8 cellular contexts compared by ENCODE assay signal in the genomic region with DNA sequence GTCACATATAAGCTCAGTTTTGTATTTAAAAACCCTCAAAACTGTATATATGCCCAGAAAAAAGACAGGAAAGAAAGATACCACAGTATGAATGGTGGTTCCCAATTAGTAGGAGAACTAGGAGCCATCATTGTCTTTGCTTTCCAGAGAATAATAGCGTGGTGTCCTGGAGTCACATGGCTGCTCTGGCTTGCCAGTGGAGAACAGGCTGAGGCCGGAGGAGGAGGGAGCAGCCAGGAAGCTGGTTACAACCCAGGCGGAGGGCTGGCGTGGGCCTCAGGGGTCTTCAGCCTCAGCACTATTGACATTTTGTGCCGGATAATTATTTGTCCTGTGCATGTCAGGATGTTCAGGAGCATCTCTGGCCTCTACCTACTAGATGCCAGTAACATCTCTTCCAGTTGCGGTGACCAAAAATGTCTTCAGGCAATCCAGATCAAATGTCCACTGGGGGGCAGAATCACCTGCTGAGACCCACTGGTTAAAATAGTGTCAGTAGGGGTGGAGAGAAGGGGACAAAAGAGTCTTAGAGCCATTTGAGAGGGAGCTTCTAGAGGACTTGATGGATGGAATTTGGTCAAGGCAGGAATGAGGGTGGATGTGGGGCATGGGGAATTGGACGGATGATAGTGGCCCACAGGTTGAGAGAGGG.
DNase-seq lines count a peak whose midpoint lies in the region; ATAC-seq and TF ChIP-seq lines count a peak whose summit lies in the region.

No MANE protein-coding gene starts in this region.

- H3K9ac ChIP-seq in Loucy (ENCODE audit: low read depth, low read length, poor library complexity, severe bottlenecking), result no peak overlapping the region

- H3K27me3 Mint-ChIP-seq in CD8-positive, alpha-beta memory T cell, result peaks cover 5 to 21% of the 10 kb centered on the region in 2 donors

- H3F3A ChIP-seq in Loucy (ENCODE audit: low read depth), result no peaks in the 10 kb centered on the region

- H3K9me2 ChIP-seq in Loucy (replicated peaks; ENCODE audit: low read depth, low read length), result no peaks in the 10 kb centered on the region

- H4K20me1 ChIP-seq in Loucy (ENCODE audit: insufficient read depth, low read length, poor library complexity, severe bottlenecking), result no peaks in the 10 kb centered on the region

- peak overlapping the region in 2 of 7 donors; percentile 49 to 51 for H3K4me3 Mint-ChIP-seq in CD8-positive, alpha-beta memory T cell

- peak overlapping the region in 7 of 8 donors; percentile 52 to 97 (median 82) for H3K27ac Mint-ChIP-seq in CD8-positive, alpha-beta memory T cell

- no peaks in the 10 kb centered on the region for H3K9me3 ChIP-seq in CD8-positive, alpha-beta memory T cell (ENCODE audit: low read length)
- H3K9me3 ChIP-seq in Loucy (ENCODE audit: insufficient read depth, low read depth, low read length), result no peaks in the 10 kb centered on the region

- POLR2A ChIA-PET in CD8-positive, alpha-beta memory T cell (lab: Charles Lee), result no interaction called here

- ATAC-seq in HG02588 (IDR thresholded peaks at IDR 0.05; ENCODE audit: unreplicated experiment), result no peak

- H3K36me3 ChIP-seq in CD8-positive, alpha-beta memory T cell (ENCODE audit: insufficient read depth, low read length), result no peaks in the 10 kb centered on the region
- no peaks in the 10 kb centered on the region for H3K36me3 ChIP-seq in Loucy (ENCODE audit: insufficient read depth, low read length)

- no peak overlapping the region for H3K27ac ChIP-seq in CD8-positive, alpha-beta memory T cell (ENCODE audit: low read depth, low read length)

- H2AFZ ChIP-seq in Loucy (ENCODE audit: low read length), result no peak overlapping the region

- no peak overlapping the region for H3K4me2 ChIP-seq in Loucy (ENCODE audit: low read depth, low read length, poor library complexity, severe bottlenecking)

- peaks cover 15 to 30% (median 28%) of the 10 kb centered on the region in 3 donors for H3K4me1 Mint-ChIP-seq in CD8-positive, alpha-beta memory T cell

- no peak for TF ChIP-seq POLR2A in erythroblast (IDR thresholded peaks at IDR 0.05; ENCODE audit: low read length)

- no peak for DNase-seq in CD8-positive, alpha-beta memory T cell
- DNase-seq in erythroblast (lab: John Stamatoyannopoulos, UW), result peak; percentile 27 to 54
- DNase-seq in posterior vena cava (ENCODE audit: low spot score), result peak; percentile 53
- no peak for DNase-seq in activated naive CD4-positive, alpha-beta T cell (lab: John Stamatoyannopoulos, UW)
- DNase-seq in SIG-M5 (lab: John Stamatoyannopoulos, UW), result no peak
- no peak for DNase-seq in activated T-cell treated with anti-CD3 and anti-CD28 coated beads, Interleukin-2, amount 50 U/mL, for 1 hour

- peak; percentile 66 for TF ChIP-seq CTCF in Loucy (conservative IDR thresholded peaks at IDR 0.05; ENCODE audit: low read length)

- intact Hi-C loops in posterior vena cava (cut with DNase I), result no loop called here

- no peaks in the 10 kb centered on the region for H3K36me3 Mint-ChIP-seq in CD8-positive, alpha-beta memory T cell

- H3K27me3 ChIP-seq in CD8-positive, alpha-beta memory T cell (ENCODE audit: insufficient read depth, low read length, poor library complexity, severe bottlenecking), result no peaks in the 10 kb centered on the region
- H3K27me3 ChIP-seq in Loucy (ENCODE audit: insufficient read depth, low read length, poor library complexity, severe bottlenecking), result no peaks in the 10 kb centered on the region

- no peaks in the 10 kb centered on the region for H3K79me2 ChIP-seq in Loucy (ENCODE audit: insufficient read depth, low read length)

- H3K4me3 ChIP-seq in CD8-positive, alpha-beta memory T cell (ENCODE audit: low read length), result no peak overlapping the region
- H3K4me3 ChIP-seq in Loucy (ENCODE audit: low read length, poor library complexity, severe bottlenecking), result no peak overlapping the region

- H3K4me1 ChIP-seq in CD8-positive, alpha-beta memory T cell (ENCODE audit: insufficient read depth, low read length), result no peaks in the 10 kb centered on the region
- no peaks in the 10 kb centered on the region for H3K4me1 ChIP-seq in Loucy (ENCODE audit: insufficient read depth, low read length, poor library complexity, severe bottlenecking)

- H3K9me3 Mint-ChIP-seq in CD8-positive, alpha-beta memory T cell, result no peaks in the 10 kb centered on the region

- CTCF ChIA-PET in CD8-positive, alpha-beta memory T cell (lab: Charles Lee), result no interaction called here

Comparison
In these comparisons a context has a peak if more than half of its experiments do, and no peak if none do; other contexts are left out.
1. DNase-seq: peak in erythroblast (2 of 2) and posterior vena cava (single experiment); none in CD8-positive, alpha-beta memory T cell (0 of 5), activated naive CD4-positive, alpha-beta T cell (0 of 4), SIG-M5 (single experiment) and activated T-cell treated with anti-CD3 and anti-CD28 coated beads, Interleukin-2, amount 50 U/mL, for 1 hour (single experiment).